ENCODE assay signal across 28 cellular contexts in genomic region chr13:26183416-26183815, GRCh38.
"Had no signal": no experiment of that assay in that cellular context is flagged by ENCODE, and none has a peak within 500 bp of the region (broad histone marks: within the 10 kb centered on the region; RNA-seq: fewer than 3 reads in every experiment).

No MANE protein-coding gene starts in this region.

- H3K27ac ChIP-seq: adrenal gland, breast epithelium, colonic mucosa, Peyer's patch, RWPE1, SJCRH30, WERI-Rb-1 had no signal

- ATAC-seq: activated CD4-positive, CD25-positive, alpha-beta regulatory T cell treated with anti-CD3 and anti-CD28 coated beads, Interleukin-2, amount 50 U/mL, for 24 hours; activated CD8-positive, alpha-beta T cell treated with anti-CD3 and anti-CD28 coated beads for 36 hours; activated T-cell treated with anti-CD3 and anti-CD28 coated beads, Interleukin-2, amount 50 U/mL, for 72 hours; K562 had no signal

- H3K9me3 ChIP-seq: adrenal gland, breast epithelium, colonic mucosa, Peyer's patch, SJCRH30, SK-N-SH had no signal

- H3K4me2 ChIP-seq: SK-N-SH had no signal

- DNase-seq: activated CD4-positive, alpha-beta T cell treated with anti-CD3 and anti-CD28 coated beads for 4 hours; activated CD8-positive, alpha-beta memory T cell treated with anti-CD3 and anti-CD28 coated beads, Interleukin-2, amount 50 U/mL, for 4 hours; activated CD8-positive, alpha-beta T cell treated with anti-CD3 and anti-CD28 coated beads for 36 hours; activated gamma-delta T cell treated with Interleukin-2 at 50 U/mL for 16 hours; activated naive CD4-positive, alpha-beta T cell treated with anti-CD3 and anti-CD28 coated beads, Interleukin-2, amount 10 ng/mL, durations not matched to agents 7 days and 5 days; activated naive CD8-positive, alpha-beta T cell treated with anti-CD3 and anti-CD28 coated beads for 36 hours; activated T-cell treated with anti-CD3 and anti-CD28 coated beads, Interleukin-2, amount 50 U/mL, for 72 hours; adrenal gland; aorta; caudate nucleus; colonic mucosa; NCI-H1092; NCI-H1417; NCI-H2029; NCI-H510A treated with DMSO at 0.1 percent for 48 hours; NCI-H69; NK-92 treated with Interleukin-12 subunit alpha and Interleukin-12 subunit beta, amount 100 ng/mL, for 24 hours; OCI-M1; Peyer's patch; Right ventricle myocardium superior; SJCRH30; SK-N-SH; T-helper 1 cell; WERI-Rb-1 had no signal

- H3K4me3 ChIP-seq: adrenal gland, breast epithelium, colonic mucosa, K562, Peyer's patch, SJCRH30 had no signal

- H3K9me2 ChIP-seq: SK-N-SH had no signal

- H3K4me1 ChIP-seq: breast epithelium had no signal

- H3K36me3 ChIP-seq: adrenal gland, breast epithelium, colonic mucosa, Peyer's patch, SJCRH30, WERI-Rb-1 had no signal
